Comparison of ENCODE assay signal across 1 cellular context in genomic region chr14:53626771-53627170, GRCh38.
TF ChIP-seq lines count a peak whose summit lies in the region.

No MANE protein-coding gene starts in this region.

TF ChIP-seq in A549, 52 proteins besides CTCF, POLR2A, EP300 and RAD21 (continued from another document):
- TF ChIP-seq, protein P1, sequence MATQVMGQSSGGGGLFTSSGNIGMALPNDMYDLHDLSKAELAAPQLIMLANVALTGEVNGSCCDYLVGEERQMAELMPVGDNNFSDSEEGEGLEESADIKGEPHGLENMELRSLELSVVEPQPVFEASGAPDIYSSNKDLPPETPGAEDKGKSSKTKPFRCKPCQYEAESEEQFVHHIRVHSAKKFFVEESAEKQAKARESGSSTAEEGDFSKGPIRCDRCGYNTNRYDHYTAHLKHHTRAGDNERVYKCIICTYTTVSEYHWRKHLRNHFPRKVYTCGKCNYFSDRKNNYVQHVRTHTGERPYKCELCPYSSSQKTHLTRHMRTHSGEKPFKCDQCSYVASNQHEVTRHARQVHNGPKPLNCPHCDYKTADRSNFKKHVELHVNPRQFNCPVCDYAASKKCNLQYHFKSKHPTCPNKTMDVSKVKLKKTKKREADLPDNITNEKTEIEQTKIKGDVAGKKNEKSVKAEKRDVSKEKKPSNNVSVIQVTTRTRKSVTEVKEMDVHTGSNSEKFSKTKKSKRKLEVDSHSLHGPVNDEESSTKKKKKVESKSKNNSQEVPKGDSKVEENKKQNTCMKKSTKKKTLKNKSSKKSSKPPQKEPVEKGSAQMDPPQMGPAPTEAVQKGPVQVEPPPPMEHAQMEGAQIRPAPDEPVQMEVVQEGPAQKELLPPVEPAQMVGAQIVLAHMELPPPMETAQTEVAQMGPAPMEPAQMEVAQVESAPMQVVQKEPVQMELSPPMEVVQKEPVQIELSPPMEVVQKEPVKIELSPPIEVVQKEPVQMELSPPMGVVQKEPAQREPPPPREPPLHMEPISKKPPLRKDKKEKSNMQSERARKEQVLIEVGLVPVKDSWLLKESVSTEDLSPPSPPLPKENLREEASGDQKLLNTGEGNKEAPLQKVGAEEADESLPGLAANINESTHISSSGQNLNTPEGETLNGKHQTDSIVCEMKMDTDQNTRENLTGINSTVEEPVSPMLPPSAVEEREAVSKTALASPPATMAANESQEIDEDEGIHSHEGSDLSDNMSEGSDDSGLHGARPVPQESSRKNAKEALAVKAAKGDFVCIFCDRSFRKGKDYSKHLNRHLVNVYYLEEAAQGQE (IDR thresholded peaks at IDR 0.05) = no peak
- no peak for TF ChIP-seq TFCP2L1 (CRISPR knock-in tag; IDR thresholded peaks at IDR 0.05)
- no peak for TF ChIP-seq ZC3H11A (IDR thresholded peaks at IDR 0.05)
- TF ChIP-seq ATOH8 (CRISPR knock-in tag; IDR thresholded peaks at IDR 0.05; ENCODE audit: low read depth) = no peak
- no peak for TF ChIP-seq HDAC2 (IDR thresholded peaks at IDR 0.05)
- TF ChIP-seq CHD4 (IDR thresholded peaks at IDR 0.05; ENCODE audit: borderline replicate concordance) = no peak
- no peak for TF ChIP-seq ELK1 (IDR thresholded peaks at IDR 0.05; ENCODE audit: low read depth, low read length)
- no peak for TF ChIP-seq TP53 (CRISPR knock-in tag; IDR thresholded peaks at IDR 0.05)
- TF ChIP-seq HES2 (IDR thresholded peaks at IDR 0.05) = no peak
- no peak for TF ChIP-seq NFE2L2 (conservative IDR thresholded peaks at IDR 0.05; ENCODE audit: low read length)
- no peak for TF ChIP-seq ZFP36 (IDR thresholded peaks at IDR 0.05; ENCODE audit: borderline replicate concordance, partially characterized antibody)
- TF ChIP-seq HOXA7 (CRISPR knock-in tag; IDR thresholded peaks at IDR 0.05) = no peak
- no peak for TF ChIP-seq FOSB (CRISPR knock-in tag; IDR thresholded peaks at IDR 0.05)
- TF ChIP-seq RCOR1 (IDR thresholded peaks at IDR 0.05; ENCODE audit: low read depth, low read length) = no peak
- TF ChIP-seq NR3C1 (IDR thresholded peaks at IDR 0.05) = no peak
- TF ChIP-seq FOSL2 (IDR thresholded peaks at IDR 0.05) = no peak
- TF ChIP-seq FOSL2 (CRISPR knock-in tag; IDR thresholded peaks at IDR 0.05) = no peak
